In the genomic region with DNA sequence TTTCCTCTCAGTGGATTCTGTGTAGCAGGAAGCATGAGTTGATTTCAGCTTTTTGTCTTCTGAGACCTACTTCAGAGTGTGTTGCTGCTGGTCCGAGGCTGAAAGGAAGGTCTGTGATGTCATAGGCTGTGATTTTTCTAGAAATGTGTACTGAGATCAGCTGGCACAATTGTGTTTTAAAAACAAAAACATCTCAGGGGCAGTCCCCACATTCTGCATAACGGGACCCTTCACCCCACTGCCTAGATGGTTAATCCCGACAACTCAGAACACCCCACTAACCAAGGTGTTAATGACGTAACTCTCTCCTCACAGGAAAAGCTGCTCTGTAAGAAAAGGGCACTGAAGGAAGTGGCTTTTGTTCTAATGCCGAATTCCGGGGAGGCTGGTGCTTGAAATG, we compare ENCODE assay signal across 14 cellular contexts. TPM values are rescaled to one million over a fixed set of nuclear protein-coding genes. Genes with fewer than 3 reads are reported as not detected.
DNase-seq lines count a peak whose midpoint lies in the region; ATAC-seq, FAIRE-seq and TF ChIP-seq lines count a peak whose summit lies in the region.
"Had no signal": no experiment of that assay in that cellular context is flagged by ENCODE, and none has a peak within 500 bp of the region (broad histone marks: within the 10 kb centered on the region; RNA-seq: fewer than 3 reads in every experiment).

No MANE protein-coding gene starts in this region.

- no peaks in the 10 kb centered on the region for H4K20me1 ChIP-seq in endothelial cell of umbilical vein (replicated peaks; ENCODE audit: control insufficient read depth, extremely low read depth, insufficient read depth, low read length)

- no peak overlapping the region for H3K4me2 ChIP-seq in endothelial cell of umbilical vein (ENCODE audit: insufficient read depth, low read length)

- no peak overlapping the region for H2AFZ ChIP-seq in endothelial cell of umbilical vein (ENCODE audit: low read depth, low read length)

- peak; percentile 91 for ATAC-seq in stimulated activated effector memory CD8-positive, alpha-beta T cell treated with anti-CD3 and anti-CD28 coated beads, Interleukin-12 subunit alpha, Interleukin-12 subunit beta, amount 100 ng/mL, for 72 hours

- no peaks in the 10 kb centered on the region for H3K4me1 ChIP-seq in endothelial cell of umbilical vein (ENCODE audit: control insufficient read depth, extremely low read depth, insufficient read depth, low read length)

- H3K27ac Mint-ChIP-seq in activated CD4-positive, alpha-beta memory T cell treated with anti-CD3 and anti-CD28 coated beads for 36 hours: no peak overlapping the region
- H3K27ac Mint-ChIP-seq in stimulated activated effector memory CD8-positive, alpha-beta T cell treated with anti-CD3 and anti-CD28 coated beads, Interleukin-12 subunit alpha, Interleukin-12 subunit beta, amount 100 ng/mL, for 72 hours: peak overlapping the region; percentile 77
- H3K27ac Mint-ChIP-seq: brain had no signal

- no TSS peak for BruUV-seq in endothelial cell of umbilical vein (replicated peaks; lab: Mats Ljungman, UMichigan)

- no peak for TF ChIP-seq CTCF in endothelial cell of umbilical vein (IDR thresholded peaks at IDR 0.05; ENCODE audit: extremely low read depth in 1 of 2, insufficient read depth in 1 of 2, low read depth in 1 of 2, low read length in 2 of 2)

- intact Hi-C loops in activated CD4-positive, alpha-beta memory T cell treated with anti-CD3 and anti-CD28 coated beads for 36 hours (cut with micrococcal nuclease): loop anchor here (1.0 to 5.0 kb wide), 3 partner anchors 9 to 137 kb away; no protein-coding TSS in a partner anchor
- intact Hi-C loops in endothelial cell of umbilical vein (cut with micrococcal nuclease): no loop called here

- no peak overlapping the region for H3K4me3 Mint-ChIP-seq in activated CD4-positive, alpha-beta memory T cell treated with anti-CD3 and anti-CD28 coated beads for 36 hours
- peak overlapping the region; percentile 47 for H3K4me3 Mint-ChIP-seq in stimulated activated effector memory CD8-positive, alpha-beta T cell treated with anti-CD3 and anti-CD28 coated beads, Interleukin-12 subunit alpha, Interleukin-12 subunit beta, amount 100 ng/mL, for 72 hours
- H3K4me3 Mint-ChIP-seq: brain had no signal

- POLR2A ChIA-PET in activated CD4-positive, alpha-beta memory T cell treated with anti-CD3 and anti-CD28 coated beads for 36 hours (lab: Charles Lee): interaction anchor here (0.9 kb wide), 2 partner anchors 8 to 59 kb away, joined by 3 read pairs; no protein-coding TSS in a partner anchor
- POLR2A ChIA-PET in endothelial cell of umbilical vein (lab: Charles Lee): no interaction called here

- FAIRE-seq in endothelial cell of umbilical vein (lab: Jason Lieb, UNC): peak; percentile 4

- CTCF ChIA-PET in activated CD4-positive, alpha-beta memory T cell treated with anti-CD3 and anti-CD28 coated beads for 36 hours (lab: Charles Lee): interaction anchor here (1.1 kb wide), 1 partner anchor 142 kb away, joined by 3 read pairs; no protein-coding TSS in a partner anchor
- CTCF ChIA-PET in endothelial cell of umbilical vein (lab: Charles Lee): interaction anchor here (1.0 to 1.2 kb wide), 2 partner anchors 9 to 16 kb away, joined by 4 to 6 read pairs; no protein-coding TSS in a partner anchor

- H3K79me2 ChIP-seq in endothelial cell of umbilical vein (ENCODE audit: control insufficient read depth, insufficient read depth, low read length): no peaks in the 10 kb centered on the region

- dilution Hi-C loops in endothelial cell of umbilical vein (cut with MboI; ENCODE audit: extremely low pct_ligation_motif_present, low sequenced_read_pairs): no loop called here

- no peak overlapping the region for H3K9ac ChIP-seq in endothelial cell of umbilical vein (replicated peaks; ENCODE audit: extremely low read depth, insufficient read depth, low read length)

- peaks cover 28% of the 10 kb centered on the region for H3K4me1 Mint-ChIP-seq in activated CD4-positive, alpha-beta memory T cell treated with anti-CD3 and anti-CD28 coated beads for 36 hours (ENCODE audit: low read depth)
- H3K4me1 Mint-ChIP-seq in stimulated activated effector memory CD8-positive, alpha-beta T cell treated with anti-CD3 and anti-CD28 coated beads, Interleukin-12 subunit alpha, Interleukin-12 subunit beta, amount 100 ng/mL, for 72 hours: peaks cover 37% of the 10 kb centered on the region

- H3K27ac ChIP-seq in endothelial cell of umbilical vein (ENCODE audit: insufficient read depth, low read depth, low read length): no peak overlapping the region

- H3K27me3 Mint-ChIP-seq in activated CD4-positive, alpha-beta memory T cell treated with anti-CD3 and anti-CD28 coated beads for 36 hours: no peaks in the 10 kb centered on the region
- H3K27me3 Mint-ChIP-seq: brain had no signal

- no peaks in the 10 kb centered on the region for H3K9me1 ChIP-seq in endothelial cell of umbilical vein (replicated peaks; ENCODE audit: control insufficient read depth, extremely low read depth, insufficient read depth, low read length)

- no peak overlapping the region for H3K4me3 ChIP-seq in endothelial cell of umbilical vein (replicated peaks in 1 of 3; ENCODE audit: insufficient read depth in 1 of 3, low read depth in 1 of 3, low read length in 3 of 3)
- H3K4me3 ChIP-seq: upper lobe of left lung had no signal

- H3K9me3 ChIP-seq in endothelial cell of umbilical vein (replicated peaks; ENCODE audit: control insufficient read depth, insufficient read depth, low read length): no peaks in the 10 kb centered on the region
- H3K9me3 ChIP-seq: upper lobe of left lung had no signal

- H3K36me3 ChIP-seq in endothelial cell of umbilical vein (ENCODE audit: control insufficient read depth in 2 of 2, extremely low read depth in 1 of 2, insufficient read depth in 2 of 2, low read length in 2 of 2): no peaks in the 10 kb centered on the region
- H3K36me3 ChIP-seq: upper lobe of left lung had no signal

- DNase-seq in activated gamma-delta T cell treated with Interleukin-2 at 50 U/mL for 16 hours (peak; percentile 38), activated gamma-delta T cell (lab: John Stamatoyannopoulos, UW) (no peak), endothelial cell of umbilical vein (ENCODE audit: low read depth, low spot score) (peak; percentile 28), LoVo (ENCODE audit: low spot score) (no peak), NCI-H1694 treated with DMSO at 0.1 percent for 48 hours (lab: John Stamatoyannopoulos, UW) (no peak), middle frontal gyrus (ENCODE audit: extremely low spot score, low spot score) (no peak)
- DNase-seq in activated CD4-positive, alpha-beta memory T cell treated with anti-CD3 and anti-CD28 coated beads for 36 hours: peak; percentile 52
- DNase-seq in stimulated activated effector memory CD8-positive, alpha-beta T cell treated with anti-CD3 and anti-CD28 coated beads, Interleukin-12 subunit alpha, Interleukin-12 subunit beta, amount 100 ng/mL, for 72 hours (ENCODE audit: low spot score in 2 of 2): peak; percentile 22 to 74
- DNase-seq: activated CD4-positive, alpha-beta T cell treated with anti-CD3 and anti-CD28 coated beads, Interleukin-2, amount 50 U/mL, for 48 hours; KBM-7; mammary epithelial cell; NCI-H1694; upper lobe of left lung had no signal

- no peak for TF ChIP-seq POLR2A in endothelial cell of umbilical vein (IDR thresholded peaks at IDR 0.05; ENCODE audit: low read depth, low read length)

- H3K36me3 Mint-ChIP-seq in activated CD4-positive, alpha-beta memory T cell treated with anti-CD3 and anti-CD28 coated beads for 36 hours: no peaks in the 10 kb centered on the region
- H3K36me3 Mint-ChIP-seq in stimulated activated effector memory CD8-positive, alpha-beta T cell treated with anti-CD3 and anti-CD28 coated beads, Interleukin-12 subunit alpha, Interleukin-12 subunit beta, amount 100 ng/mL, for 72 hours: no peaks in the 10 kb centered on the region
- H3K36me3 Mint-ChIP-seq: brain had no signal

- H3K9me3 Mint-ChIP-seq in activated CD4-positive, alpha-beta memory T cell treated with anti-CD3 and anti-CD28 coated beads for 36 hours: no peaks in the 10 kb centered on the region
- no peaks in the 10 kb centered on the region for H3K9me3 Mint-ChIP-seq in stimulated activated effector memory CD8-positive, alpha-beta T cell treated with anti-CD3 and anti-CD28 coated beads, Interleukin-12 subunit alpha, Interleukin-12 subunit beta, amount 100 ng/mL, for 72 hours

- H3K27me3 ChIP-seq in endothelial cell of umbilical vein (ENCODE audit: control insufficient read depth in 2 of 2, insufficient read depth in 2 of 2, low read length in 2 of 2): peaks cover 0 to 3% of the 10 kb centered on the region in 2 experiments
- H3K27me3 ChIP-seq: upper lobe of left lung had no signal

TF ChIP-seq in endothelial cell of umbilical vein, 7 proteins besides CTCF, POLR2A, EP300 and RAD21:
- TF ChIP-seq JUN (IDR thresholded peaks at IDR 0.05; ENCODE audit: borderline replicate concordance, insufficient read depth, insufficient read length, low read depth) (no peak), MYC (IDR thresholded peaks at IDR 0.05; ENCODE audit: low read depth, low read length) (no peak), POLR2AphosphoS5 (IDR thresholded peaks at IDR 0.05; ENCODE audit: insufficient read depth, low read depth, low read length) (no peak), EZH2 (IDR thresholded peaks at IDR 0.05; ENCODE audit: borderline replicate concordance, low read depth, low read length, severe bottlenecking) (no peak), GATA2 (IDR thresholded peaks at IDR 0.05; ENCODE audit: insufficient read depth, insufficient read length, low read depth, low read length) (no peak), FOS (IDR thresholded peaks at IDR 0.05; ENCODE audit: borderline replicate concordance, insufficient read depth, low read length) (no peak)
- TF ChIP-seq, protein P1, sequence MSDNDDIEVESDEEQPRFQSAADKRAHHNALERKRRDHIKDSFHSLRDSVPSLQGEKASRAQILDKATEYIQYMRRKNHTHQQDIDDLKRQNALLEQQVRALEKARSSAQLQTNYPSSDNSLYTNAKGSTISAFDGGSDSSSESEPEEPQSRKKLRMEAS (IDR thresholded peaks at IDR 0.05; ENCODE audit: insufficient read depth, insufficient read length): no peak

RNA-seq across cellular contexts. Expression of gene PPP2R5A, which starts 59.8 kb away (rescaled TPM):
- total RNA-seq in activated CD4-positive, alpha-beta memory T cell treated with anti-CD3 and anti-CD28 coated beads for 36 hours: 10 to 100 TPM; 38.6 to 40.4 TPM
- total RNA-seq in endothelial cell of umbilical vein: 27.7 and 34.5 TPM in 2 replicates
- 10.0 and 11.9 TPM in 2 replicates for polyA plus RNA-seq in endothelial cell of umbilical vein
- 13.5 and 14.4 TPM in 2 replicates for polyA plus RNA-seq in endothelial cell of umbilical vein (2011; cell fraction: cytosol; rRNA removed)
- polyA plus RNA-seq in endothelial cell of umbilical vein (2011; cell fraction: nucleus; rRNA removed): 14.6 and 16.5 TPM in 2 replicates
- 10.4 and 12.0 TPM in 2 replicates for polyA plus RNA-seq in endothelial cell of umbilical vein (2012)
- 7.4 and 8.9 TPM in 2 replicates for polyA minus RNA-seq in endothelial cell of umbilical vein
- polyA minus RNA-seq in endothelial cell of umbilical vein (2011; cell fraction: cytosol; rRNA and poly(A)+ RNA removed): 15.0 TPM
- 8.8 and 9.0 TPM in 2 replicates for polyA minus RNA-seq in endothelial cell of umbilical vein (2011; cell fraction: nucleus; rRNA and poly(A)+ RNA removed)

Comparison
In these comparisons a context has a peak if more than half of its experiments do, and no peak if none do; other contexts are left out.
1. DNase-seq: peak in activated gamma-delta T cell treated with Interleukin-2 at 50 U/mL for 16 hours (single experiment), activated CD4-positive, alpha-beta memory T cell treated with anti-CD3 and anti-CD28 coated beads for 36 hours (single experiment), endothelial cell of umbilical vein (single experiment) and stimulated activated effector memory CD8-positive, alpha-beta T cell treated with anti-CD3 and anti-CD28 coated beads, Interleukin-12 subunit alpha, Interleukin-12 subunit beta, amount 100 ng/mL, for 72 hours (2 of 2); none in activated gamma-delta T cell (single experiment), LoVo (single experiment), NCI-H1694 treated with DMSO at 0.1 percent for 48 hours (single experiment) and middle frontal gyrus (single experiment).